ENCODE assay signal across 24 cellular contexts in genomic region chr22:27809226-27809625, GRCh38. TPM values are rescaled to one million over a fixed set of nuclear protein-coding genes. Genes with fewer than 3 reads are reported as not detected.
A peak's percentile ranks its signal among the peaks of the same experiment; 100 is the strongest.
DNase-seq lines count a peak whose midpoint lies in the region; TF ChIP-seq lines count a peak whose summit lies in the region.
"Had no signal": no experiment of that assay in that cellular context is flagged by ENCODE, and none has a peak within 500 bp of the region (broad histone marks: within the 10 kb centered on the region; RNA-seq: fewer than 3 reads in every experiment).

No MANE protein-coding gene starts in this region.

- no peak for TF ChIP-seq POLR2A in thyroid gland (IDR thresholded peaks at IDR 0.05)

- DNase-seq in BE2C: no peak
- DNase-seq in COLO668 (lab: John Stamatoyannopoulos, UW; ENCODE audit: unreplicated experiment): peak; percentile 23
- no peak for DNase-seq in ascending aorta (ENCODE audit: low spot score in 2 of 2)
- peak; percentile 31 for DNase-seq in myocyte (ENCODE audit: low read depth)
- DNase-seq in thyroid gland: no peak
- no peak for DNase-seq in pons (ENCODE audit: low spot score)
- DNase-seq in occipital lobe (lab: John Stamatoyannopoulos, UW): no peak
- DNase-seq: activated CD4-positive, alpha-beta T cell treated with anti-CD3 and anti-CD28 coated beads for 1 hour; activated CD8-positive, alpha-beta memory T cell treated with anti-CD3 and anti-CD28 coated beads for 24 hours; activated T-cell treated with anti-CD3 and anti-CD28 coated beads, Interleukin-2, amount 50 U/mL, for 72 hours; CD8-positive, alpha-beta memory T cell; effector CD4-positive, alpha-beta T cell; esophagus squamous epithelium; Kasumi-1; left cardiac atrium; naive thymus-derived CD4-positive, alpha-beta T cell; NCI-H1048; NCI-H2081 treated with DMSO at 0.1 percent for 48 hours; posterior cingulate gyrus; SK-N-SH; stimulated activated CD4-positive, alpha-beta T cell treated with anti-CD3 and anti-CD28 coated beads, Interleukin-1b, Interleukin-23, amount 100 ng/mL, for 48 hours; stimulated activated naive B cell treated with anti-CD40 and anti-IgM and Interleukin-4, amounts not matched to agents 10 μg/mL and 1 μg/mL and 100 μg/mL, for 72 hours; T1000; testis had no signal

- 53 to 77% methylated on average over 3 to 5 of the region's 5 CpGs for WGBS in thyroid gland, 2 donors

- H3K27me3 ChIP-seq in BE2C (peaks cover 3% of the 10 kb centered on the region; the same call in 1 of the 2 replicates), ascending aorta (no peaks in the 10 kb centered on the region), thyroid gland (no peaks in the 10 kb centered on the region)
- H3K27me3 ChIP-seq: esophagus squamous epithelium, testis had no signal

- intact Hi-C loops in ascending aorta (cut with DNase I): loop anchor here (5.0 to 10.0 kb wide), 3 partner anchors 297 to 914 kb away; no protein-coding TSS in a partner anchor
- intact Hi-C loops in thyroid gland (cut with DNase I): loop anchor here (10.0 kb wide), 1 partner anchor 1134 kb away; no protein-coding TSS in a partner anchor

- H3K9me3 ChIP-seq in BE2C: no peaks in the 10 kb centered on the region
- no peaks in the 10 kb centered on the region for H3K9me3 ChIP-seq in ascending aorta
- no peaks in the 10 kb centered on the region for H3K9me3 ChIP-seq in thyroid gland
- H3K9me3 ChIP-seq: esophagus squamous epithelium, SK-N-SH, testis had no signal

- no peak overlapping the region for H3K4me3 ChIP-seq in BE2C (ENCODE audit: low read depth, low read length)
- no peak overlapping the region for H3K4me3 ChIP-seq in ascending aorta
- no peak overlapping the region for H3K4me3 ChIP-seq in thyroid gland (replicated peaks in 1 of 3)
- H3K4me3 ChIP-seq: esophagus squamous epithelium, testis had no signal

- TF ChIP-seq CTCF in BE2C (IDR thresholded peaks at IDR 0.05; ENCODE audit: low read depth, low read length) (0 out of 2 replicates have a peak, but pooled peaks have one; percentile 8), ascending aorta (IDR thresholded peaks at IDR 0.05) (no peak), thyroid gland (IDR thresholded peaks at IDR 0.05) (no peak)

- H3K27ac ChIP-seq in ascending aorta (peak overlapping the region; percentile 84 to 86), thyroid gland (no peak overlapping the region)

- H3K4me1 ChIP-seq in BE2C (no peaks in the 10 kb centered on the region), ascending aorta (peaks cover 19 to 35% of the 10 kb centered on the region in 2 donors), thyroid gland (peaks cover 0 to 12% of the 10 kb centered on the region in 2 donors)

- H3K36me3 ChIP-seq in BE2C (no peaks in the 10 kb centered on the region), ascending aorta (no peaks in the 10 kb centered on the region), thyroid gland (no peaks in the 10 kb centered on the region)
- H3K36me3 ChIP-seq: esophagus squamous epithelium had no signal

RNA-seq across cellular contexts. Expression of gene MN1, which starts 7.7 kb away (rescaled TPM):
- polyA plus RNA-seq in BE2C (2012; ENCODE audit: insufficient read depth, insufficient read length, low read depth): 0.46 TPM
- total RNA-seq in ascending aorta: 23.0 TPM
- 1.8 and 2.4 TPM in 2 replicates for total RNA-seq in myocyte
- polyA plus RNA-seq in myocyte (2012): 2.5 TPM
- 1 to 10 TPM; 2.5 to 4.5 (median 2.9) TPM for total RNA-seq in thyroid gland
- total RNA-seq in occipital lobe: 24.8 TPM
- polyA plus RNA-seq: CD8-positive, alpha-beta memory T cell; naive thymus-derived CD4-positive, alpha-beta T cell had no signal

Comparison
In these comparisons a context has a peak if more than half of its experiments do, and no peak if none do; other contexts are left out.
1. DNase-seq: peak in COLO668 (single experiment) and myocyte (single experiment); none in BE2C (single experiment), ascending aorta (0 of 2), thyroid gland (0 of 2), pons (single experiment) and occipital lobe (single experiment).
2. H3K27ac ChIP-seq: peak in ascending aorta (2 of 2); none in thyroid gland (0 of 3).